19 cellular contexts compared by ENCODE assay signal in the genomic region with DNA sequence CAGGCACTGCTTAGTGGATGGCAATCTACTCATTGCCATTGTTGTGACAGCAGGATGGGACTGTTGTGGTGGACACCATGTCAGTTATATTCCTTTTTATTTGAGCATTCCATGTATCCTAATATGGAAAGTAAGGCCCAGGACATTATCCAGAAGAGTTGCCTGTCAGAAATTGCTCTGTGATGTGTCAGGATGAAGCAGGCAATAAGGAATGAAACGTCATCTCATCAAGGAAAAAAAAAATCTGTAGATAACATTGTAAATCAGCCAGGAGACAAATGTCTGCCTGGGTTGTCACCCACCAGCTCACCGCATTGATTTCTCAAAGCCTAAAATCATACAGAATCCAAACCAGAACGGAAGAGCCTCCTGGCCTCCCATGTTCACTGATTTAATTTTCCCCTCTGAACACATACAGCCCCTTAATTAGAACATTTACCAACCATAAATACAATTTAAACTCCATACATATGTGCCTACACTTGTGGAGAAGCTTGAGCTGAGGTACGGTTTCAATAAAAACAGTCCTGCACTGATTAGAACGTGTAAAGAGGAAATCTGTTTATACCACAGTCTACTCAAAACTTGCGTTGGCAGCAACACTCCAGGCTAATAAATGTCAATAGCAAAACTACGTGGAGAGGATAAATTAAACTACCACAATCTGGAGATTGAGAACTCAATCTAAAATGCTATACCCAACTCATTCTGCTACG.
DNase-seq lines count a peak whose midpoint lies in the region; FAIRE-seq and TF ChIP-seq lines count a peak whose summit lies in the region.
"Had no signal": no experiment of that assay in that cellular context is flagged by ENCODE, and none has a peak within 500 bp of the region (broad histone marks: within the 10 kb centered on the region; RNA-seq: fewer than 3 reads in every experiment).

No MANE protein-coding gene starts in this region.

- no peaks in the 10 kb centered on the region for H3K36me3 ChIP-seq in uterus

- H3K4me3 Mint-ChIP-seq in HFFc6 = peak overlapping the region; percentile 60
- H3K4me3 Mint-ChIP-seq: activated CD4-positive, alpha-beta T cell treated with anti-CD3 and anti-CD28 coated beads, Interleukin-2, amount 10 ng/mL, durations not matched to agents 7 days and 5 days; CD8-positive, alpha-beta T cell; naive thymus-derived CD4-positive, alpha-beta T cell had no signal

- H3K9me3 ChIP-seq in uterus = no peaks in the 10 kb centered on the region

- H3K36me3 Mint-ChIP-seq in HFFc6 (ENCODE audit: low read depth) = no peaks in the 10 kb centered on the region; the same call in 1 of the 2 replicates
- H3K36me3 Mint-ChIP-seq: CD8-positive, alpha-beta T cell; naive thymus-derived CD4-positive, alpha-beta T cell had no signal

- H3K27me3 Mint-ChIP-seq in HFFc6 (ENCODE audit: insufficient read depth) = no peaks in the 10 kb centered on the region; the same call in 1 of the 2 replicates

- in situ Hi-C loops in GM13976 (cut with MboI; ENCODE audit: low sequenced_read_pairs, unreplicated experiment) = no loop called here

- H3K4me3 ChIP-seq in fibroblast of villous mesenchyme (ENCODE audit: low read depth, low read length) = no peak overlapping the region
- no peak overlapping the region for H3K4me3 ChIP-seq in uterus
- H3K4me3 ChIP-seq: dorsolateral prefrontal cortex had no signal

- intact Hi-C loops in uterus (cut with DNase I; ENCODE audit: low total_unique reads) = no loop called here

- H3K27me3 ChIP-seq in uterus = peaks cover 0 to 5% of the 10 kb centered on the region in 2 donors

- DNase-seq in HFFc6 (peak; percentile 76), SW 1271 (lab: John Stamatoyannopoulos, UW) (peak; percentile 84 to 92), fibroblast of villous mesenchyme (ENCODE audit: low read depth) (peak; percentile 41), urothelium cell line (ENCODE audit: low spot score) (peak; percentile 36), NCI-H2029 treated with DMSO at 0.1 percent for 48 hours (lab: John Stamatoyannopoulos, UW) (no peak), uterus (no peak), GM13976 (ENCODE audit: low spot score) (no peak)
- DNase-seq: activated CD4-positive, alpha-beta T cell treated with anti-CD3 and anti-CD28 coated beads, Interleukin-2, amount 10 ng/mL, durations not matched to agents 7 days and 5 days; activated T-cell treated with anti-CD3 and anti-CD28 coated beads, Interleukin-2, amount 50 U/mL, for 48 hours; CD8-positive, alpha-beta T cell; dorsolateral prefrontal cortex; GDM1; Kasumi-1; naive thymus-derived CD4-positive, alpha-beta T cell; NCI-H1930; NCI-H774; right cardiac atrium; stimulated activated CD4-positive, alpha-beta T cell treated with anti-CD3 and anti-CD28 coated beads, Interleukin-4, amount 100 ng/mL, for 4 hours; stimulated activated naive CD4-positive, alpha-beta T cell treated with Interleukin-2 at 50 U/mL for 16 hours had no signal

- H3K4me1 Mint-ChIP-seq in HFFc6 (ENCODE audit: low read depth) = peaks cover 92% of the 10 kb centered on the region
- H3K4me1 Mint-ChIP-seq: activated CD4-positive, alpha-beta T cell treated with anti-CD3 and anti-CD28 coated beads, Interleukin-2, amount 10 ng/mL, durations not matched to agents 7 days and 5 days had no signal

- peak overlapping the region; percentile 90 for H3K27ac Mint-ChIP-seq in HFFc6
- H3K27ac Mint-ChIP-seq: activated CD4-positive, alpha-beta T cell treated with anti-CD3 and anti-CD28 coated beads, Interleukin-2, amount 10 ng/mL, durations not matched to agents 7 days and 5 days; CD8-positive, alpha-beta T cell; naive thymus-derived CD4-positive, alpha-beta T cell had no signal

- TF ChIP-seq CTCF in HFFc6 (IDR thresholded peaks at IDR 0.05) = no peak
- TF ChIP-seq CTCF in fibroblast of villous mesenchyme (IDR thresholded peaks at IDR 0.05; ENCODE audit: insufficient read depth, low read depth, low read length) = no peak
- TF ChIP-seq CTCF in uterus (IDR thresholded peaks at IDR 0.05) = no peak
- TF ChIP-seq CTCF in GM13976 (IDR thresholded peaks at IDR 0.05; ENCODE audit: borderline replicate concordance, control extremely low read depth, extremely low read depth, insufficient read depth, missing control alignments) = no peak

- no peaks in the 10 kb centered on the region for H3K4me1 ChIP-seq in uterus

- no peaks in the 10 kb centered on the region for H3K9me3 Mint-ChIP-seq in HFFc6
- H3K9me3 Mint-ChIP-seq: activated CD4-positive, alpha-beta T cell treated with anti-CD3 and anti-CD28 coated beads, Interleukin-2, amount 10 ng/mL, durations not matched to agents 7 days and 5 days; CD8-positive, alpha-beta T cell had no signal

- TF ChIP-seq POLR2A in uterus (IDR thresholded peaks at IDR 0.05) = no peak

- no peak for FAIRE-seq in urothelium cell line (lab: Jason Lieb, UNC)

- no peak overlapping the region for H3K27ac ChIP-seq in uterus
- H3K27ac ChIP-seq: dorsolateral prefrontal cortex had no signal

Comparison
In these comparisons a context has a peak if more than half of its experiments do, and no peak if none do; other contexts are left out.
1. DNase-seq: peak in HFFc6 (single experiment), SW 1271 (2 of 2), fibroblast of villous mesenchyme (single experiment) and urothelium cell line (single experiment); none in NCI-H2029 treated with DMSO at 0.1 percent for 48 hours (single experiment), uterus (0 of 2) and GM13976 (single experiment).